ENCODE assay signal across 1 cellular context in the genomic region with DNA sequence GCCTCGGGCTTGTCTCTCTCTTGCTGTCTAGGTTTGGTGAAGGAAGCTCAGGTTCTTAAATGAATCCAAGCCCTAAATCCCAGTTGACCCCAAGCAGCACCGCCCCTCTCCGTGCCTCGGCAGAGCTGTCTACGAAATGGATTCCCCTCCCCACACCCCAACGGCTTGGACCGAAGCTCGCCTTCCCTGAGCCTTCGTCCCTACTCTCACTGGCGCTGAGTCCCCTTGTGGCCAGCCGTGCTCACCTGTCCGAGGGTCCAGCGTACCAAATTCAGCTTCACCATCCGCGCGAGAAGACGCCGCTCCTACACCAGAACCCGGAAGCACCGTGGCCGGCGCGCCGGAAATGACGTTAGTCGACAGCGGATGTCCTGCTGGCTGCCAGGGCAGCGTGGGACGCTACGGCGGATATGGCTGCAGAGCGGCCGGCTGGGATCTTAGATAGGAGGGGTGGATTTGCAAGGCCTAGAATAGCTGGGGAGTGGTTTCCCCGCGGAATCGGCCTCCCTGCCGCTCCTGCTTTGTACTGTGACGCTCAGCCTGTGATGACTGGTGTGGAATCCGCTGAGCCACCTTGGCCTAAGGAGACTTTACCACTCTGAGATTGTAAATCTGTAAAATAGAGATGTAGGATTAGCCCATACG.
TF ChIP-seq lines count a peak whose summit lies in the region.

A gene (minus strand): TSS at position 325 of the 645 bp plus-strand sequence. CDS start 2,201 bp downstream, outside the sequence.

TF ChIP-seq in HepG2, 621 proteins besides CTCF, POLR2A, EP300 and RAD21 (continued from another document and continues in another):
- TF ChIP-seq, protein P1, sequence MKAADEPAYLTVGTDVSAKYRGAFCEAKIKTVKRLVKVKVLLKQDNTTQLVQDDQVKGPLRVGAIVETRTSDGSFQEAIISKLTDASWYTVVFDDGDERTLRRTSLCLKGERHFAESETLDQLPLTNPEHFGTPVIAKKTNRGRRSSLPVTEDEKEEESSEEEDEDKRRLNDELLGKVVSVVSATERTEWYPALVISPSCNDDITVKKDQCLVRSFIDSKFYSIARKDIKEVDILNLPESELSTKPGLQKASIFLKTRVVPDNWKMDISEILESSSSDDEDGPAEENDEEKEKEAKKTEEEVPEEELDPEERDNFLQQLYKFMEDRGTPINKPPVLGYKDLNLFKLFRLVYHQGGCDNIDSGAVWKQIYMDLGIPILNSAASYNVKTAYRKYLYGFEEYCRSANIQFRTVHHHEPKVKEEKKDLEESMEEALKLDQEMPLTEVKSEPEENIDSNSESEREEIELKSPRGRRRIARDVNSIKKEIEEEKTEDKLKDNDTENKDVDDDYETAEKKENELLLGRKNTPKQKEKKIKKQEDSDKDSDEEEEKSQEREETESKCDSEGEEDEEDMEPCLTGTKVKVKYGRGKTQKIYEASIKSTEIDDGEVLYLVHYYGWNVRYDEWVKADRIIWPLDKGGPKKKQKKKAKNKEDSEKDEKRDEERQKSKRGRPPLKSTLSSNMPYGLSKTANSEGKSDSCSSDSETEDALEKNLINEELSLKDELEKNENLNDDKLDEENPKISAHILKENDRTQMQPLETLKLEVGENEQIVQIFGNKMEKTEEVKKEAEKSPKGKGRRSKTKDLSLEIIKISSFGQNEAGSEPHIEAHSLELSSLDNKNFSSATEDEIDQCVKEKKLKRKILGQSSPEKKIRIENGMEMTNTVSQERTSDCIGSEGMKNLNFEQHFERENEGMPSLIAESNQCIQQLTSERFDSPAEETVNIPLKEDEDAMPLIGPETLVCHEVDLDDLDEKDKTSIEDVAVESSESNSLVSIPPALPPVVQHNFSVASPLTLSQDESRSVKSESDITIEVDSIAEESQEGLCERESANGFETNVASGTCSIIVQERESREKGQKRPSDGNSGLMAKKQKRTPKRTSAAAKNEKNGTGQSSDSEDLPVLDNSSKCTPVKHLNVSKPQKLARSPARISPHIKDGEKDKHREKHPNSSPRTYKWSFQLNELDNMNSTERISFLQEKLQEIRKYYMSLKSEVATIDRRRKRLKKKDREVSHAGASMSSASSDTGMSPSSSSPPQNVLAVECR (CRISPR knock-in tag; IDR thresholded peaks at IDR 0.05; ENCODE audit: borderline replicate concordance) = peak; percentile 99
- peak; percentile 28; the same call in 1 of the 2 replicates for TF ChIP-seq FOXO1 (CRISPR knock-in tag; IDR thresholded peaks at IDR 0.05)
- no peak for TF ChIP-seq HOXA5 (CRISPR knock-in tag; IDR thresholded peaks at IDR 0.05)
- TF ChIP-seq, protein P2, sequence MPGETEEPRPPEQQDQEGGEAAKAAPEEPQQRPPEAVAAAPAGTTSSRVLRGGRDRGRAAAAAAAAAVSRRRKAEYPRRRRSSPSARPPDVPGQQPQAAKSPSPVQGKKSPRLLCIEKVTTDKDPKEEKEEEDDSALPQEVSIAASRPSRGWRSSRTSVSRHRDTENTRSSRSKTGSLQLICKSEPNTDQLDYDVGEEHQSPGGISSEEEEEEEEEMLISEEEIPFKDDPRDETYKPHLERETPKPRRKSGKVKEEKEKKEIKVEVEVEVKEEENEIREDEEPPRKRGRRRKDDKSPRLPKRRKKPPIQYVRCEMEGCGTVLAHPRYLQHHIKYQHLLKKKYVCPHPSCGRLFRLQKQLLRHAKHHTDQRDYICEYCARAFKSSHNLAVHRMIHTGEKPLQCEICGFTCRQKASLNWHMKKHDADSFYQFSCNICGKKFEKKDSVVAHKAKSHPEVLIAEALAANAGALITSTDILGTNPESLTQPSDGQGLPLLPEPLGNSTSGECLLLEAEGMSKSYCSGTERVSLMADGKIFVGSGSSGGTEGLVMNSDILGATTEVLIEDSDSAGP (CRISPR knock-in tag; IDR thresholded peaks at IDR 0.05; ENCODE audit: borderline replicate concordance) = peak; percentile 86
- TF ChIP-seq ZSCAN25 (CRISPR knock-in tag; IDR thresholded peaks at IDR 0.05) = peak; percentile 61; the same call in 1 of the 2 replicates
- TF ChIP-seq KDM6A (CRISPR knock-in tag; IDR thresholded peaks at IDR 0.05; ENCODE audit: low read depth) = no peak
- peak; percentile 10; the same call in 1 of the 2 replicates for TF ChIP-seq RFX5 (IDR thresholded peaks at IDR 0.05; ENCODE audit: low read depth, low read length)
- TF ChIP-seq, protein P3, sequence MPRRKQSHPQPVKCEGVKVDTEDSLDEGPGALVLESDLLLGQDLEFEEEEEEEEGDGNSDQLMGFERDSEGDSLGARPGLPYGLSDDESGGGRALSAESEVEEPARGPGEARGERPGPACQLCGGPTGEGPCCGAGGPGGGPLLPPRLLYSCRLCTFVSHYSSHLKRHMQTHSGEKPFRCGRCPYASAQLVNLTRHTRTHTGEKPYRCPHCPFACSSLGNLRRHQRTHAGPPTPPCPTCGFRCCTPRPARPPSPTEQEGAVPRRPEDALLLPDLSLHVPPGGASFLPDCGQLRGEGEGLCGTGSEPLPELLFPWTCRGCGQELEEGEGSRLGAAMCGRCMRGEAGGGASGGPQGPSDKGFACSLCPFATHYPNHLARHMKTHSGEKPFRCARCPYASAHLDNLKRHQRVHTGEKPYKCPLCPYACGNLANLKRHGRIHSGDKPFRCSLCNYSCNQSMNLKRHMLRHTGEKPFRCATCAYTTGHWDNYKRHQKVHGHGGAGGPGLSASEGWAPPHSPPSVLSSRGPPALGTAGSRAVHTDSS (CRISPR knock-in tag; conservative IDR thresholded peaks at IDR 0.05) = no peak
- no peak; the same call in 1 of the 2 replicates for TF ChIP-seq MIER2 (CRISPR knock-in tag; IDR thresholded peaks at IDR 0.05)
- no peak for TF ChIP-seq SP1 (IDR thresholded peaks at IDR 0.05)
- peak; percentile 28; the same call in 1 of the 2 replicates for TF ChIP-seq SP1 (CRISPR knock-in tag; IDR thresholded peaks at IDR 0.05)
- peak; percentile 84; the same call in 1 of the 2 replicates for TF ChIP-seq ARNT2 (CRISPR knock-in tag; IDR thresholded peaks at IDR 0.05; ENCODE audit: low read depth)
- TF ChIP-seq ZFP90 (CRISPR knock-in tag; IDR thresholded peaks at IDR 0.05; ENCODE audit: borderline replicate concordance) = no peak; the same call in 1 of the 2 replicates
- no peak; the same call in 1 of the 2 replicates for TF ChIP-seq CBX5 (CRISPR knock-in tag; IDR thresholded peaks at IDR 0.05; ENCODE audit: borderline replicate concordance)
- TF ChIP-seq, protein P4, sequence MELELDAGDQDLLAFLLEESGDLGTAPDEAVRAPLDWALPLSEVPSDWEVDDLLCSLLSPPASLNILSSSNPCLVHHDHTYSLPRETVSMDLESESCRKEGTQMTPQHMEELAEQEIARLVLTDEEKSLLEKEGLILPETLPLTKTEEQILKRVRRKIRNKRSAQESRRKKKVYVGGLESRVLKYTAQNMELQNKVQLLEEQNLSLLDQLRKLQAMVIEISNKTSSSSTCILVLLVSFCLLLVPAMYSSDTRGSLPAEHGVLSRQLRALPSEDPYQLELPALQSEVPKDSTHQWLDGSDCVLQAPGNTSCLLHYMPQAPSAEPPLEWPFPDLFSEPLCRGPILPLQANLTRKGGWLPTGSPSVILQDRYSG (CRISPR knock-in tag; IDR thresholded peaks at IDR 0.05) = no peak
- TF ChIP-seq, protein P5, sequence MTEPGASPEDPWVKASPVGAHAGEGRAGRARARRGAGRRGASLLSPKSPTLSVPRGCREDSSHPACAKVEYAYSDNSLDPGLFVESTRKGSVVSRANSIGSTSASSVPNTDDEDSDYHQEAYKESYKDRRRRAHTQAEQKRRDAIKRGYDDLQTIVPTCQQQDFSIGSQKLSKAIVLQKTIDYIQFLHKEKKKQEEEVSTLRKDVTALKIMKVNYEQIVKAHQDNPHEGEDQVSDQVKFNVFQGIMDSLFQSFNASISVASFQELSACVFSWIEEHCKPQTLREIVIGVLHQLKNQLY (CRISPR knock-in tag; IDR thresholded peaks at IDR 0.05) = no peak
- TF ChIP-seq ZBTB38 (CRISPR knock-in tag; IDR thresholded peaks at IDR 0.05) = 0 out of 2 replicates have a peak, but pooled peaks have one; percentile 49
- 0 out of 2 replicates have a peak, but pooled peaks have one; percentile 26 for TF ChIP-seq ZNF441 (CRISPR knock-in tag; IDR thresholded peaks at IDR 0.05; ENCODE audit: borderline replicate concordance)
- no peak for TF ChIP-seq CEBPG (CRISPR knock-in tag; IDR thresholded peaks at IDR 0.05)
- TF ChIP-seq ZFP62 (CRISPR knock-in tag; IDR thresholded peaks at IDR 0.05) = no peak
- TF ChIP-seq GABPA (IDR thresholded peaks at IDR 0.05; ENCODE audit: low read depth, low read length) = peak; percentile 99
- peak; percentile 100 for TF ChIP-seq GABPA (CRISPR knock-in tag; IDR thresholded peaks at IDR 0.05; ENCODE audit: low read depth)
- peak; percentile 65 for TF ChIP-seq TOPORS (CRISPR knock-in tag; IDR thresholded peaks at IDR 0.05)
- peak; percentile 96 for TF ChIP-seq FOXK1 (CRISPR knock-in tag; IDR thresholded peaks at IDR 0.05; ENCODE audit: borderline replicate concordance, low read depth)
- TF ChIP-seq ZNF766 (CRISPR knock-in tag; IDR thresholded peaks at IDR 0.05; ENCODE audit: borderline replicate concordance) = no peak
- TF ChIP-seq ZNF33B (CRISPR knock-in tag; IDR thresholded peaks at IDR 0.05) = 0 out of 2 replicates have a peak, but pooled peaks have one; percentile 60
- TF ChIP-seq TP53 (CRISPR knock-in tag; conservative IDR thresholded peaks at IDR 0.05) = no peak; the same call in 1 of the 2 replicates
- TF ChIP-seq GATAD1 (CRISPR knock-in tag; IDR thresholded peaks at IDR 0.05) = peak; percentile 100
- TF ChIP-seq ZNF670 (CRISPR knock-in tag; IDR thresholded peaks at IDR 0.05; ENCODE audit: borderline replicate concordance) = peak; percentile 73; the same call in 1 of the 2 replicates
- TF ChIP-seq, protein P6, sequence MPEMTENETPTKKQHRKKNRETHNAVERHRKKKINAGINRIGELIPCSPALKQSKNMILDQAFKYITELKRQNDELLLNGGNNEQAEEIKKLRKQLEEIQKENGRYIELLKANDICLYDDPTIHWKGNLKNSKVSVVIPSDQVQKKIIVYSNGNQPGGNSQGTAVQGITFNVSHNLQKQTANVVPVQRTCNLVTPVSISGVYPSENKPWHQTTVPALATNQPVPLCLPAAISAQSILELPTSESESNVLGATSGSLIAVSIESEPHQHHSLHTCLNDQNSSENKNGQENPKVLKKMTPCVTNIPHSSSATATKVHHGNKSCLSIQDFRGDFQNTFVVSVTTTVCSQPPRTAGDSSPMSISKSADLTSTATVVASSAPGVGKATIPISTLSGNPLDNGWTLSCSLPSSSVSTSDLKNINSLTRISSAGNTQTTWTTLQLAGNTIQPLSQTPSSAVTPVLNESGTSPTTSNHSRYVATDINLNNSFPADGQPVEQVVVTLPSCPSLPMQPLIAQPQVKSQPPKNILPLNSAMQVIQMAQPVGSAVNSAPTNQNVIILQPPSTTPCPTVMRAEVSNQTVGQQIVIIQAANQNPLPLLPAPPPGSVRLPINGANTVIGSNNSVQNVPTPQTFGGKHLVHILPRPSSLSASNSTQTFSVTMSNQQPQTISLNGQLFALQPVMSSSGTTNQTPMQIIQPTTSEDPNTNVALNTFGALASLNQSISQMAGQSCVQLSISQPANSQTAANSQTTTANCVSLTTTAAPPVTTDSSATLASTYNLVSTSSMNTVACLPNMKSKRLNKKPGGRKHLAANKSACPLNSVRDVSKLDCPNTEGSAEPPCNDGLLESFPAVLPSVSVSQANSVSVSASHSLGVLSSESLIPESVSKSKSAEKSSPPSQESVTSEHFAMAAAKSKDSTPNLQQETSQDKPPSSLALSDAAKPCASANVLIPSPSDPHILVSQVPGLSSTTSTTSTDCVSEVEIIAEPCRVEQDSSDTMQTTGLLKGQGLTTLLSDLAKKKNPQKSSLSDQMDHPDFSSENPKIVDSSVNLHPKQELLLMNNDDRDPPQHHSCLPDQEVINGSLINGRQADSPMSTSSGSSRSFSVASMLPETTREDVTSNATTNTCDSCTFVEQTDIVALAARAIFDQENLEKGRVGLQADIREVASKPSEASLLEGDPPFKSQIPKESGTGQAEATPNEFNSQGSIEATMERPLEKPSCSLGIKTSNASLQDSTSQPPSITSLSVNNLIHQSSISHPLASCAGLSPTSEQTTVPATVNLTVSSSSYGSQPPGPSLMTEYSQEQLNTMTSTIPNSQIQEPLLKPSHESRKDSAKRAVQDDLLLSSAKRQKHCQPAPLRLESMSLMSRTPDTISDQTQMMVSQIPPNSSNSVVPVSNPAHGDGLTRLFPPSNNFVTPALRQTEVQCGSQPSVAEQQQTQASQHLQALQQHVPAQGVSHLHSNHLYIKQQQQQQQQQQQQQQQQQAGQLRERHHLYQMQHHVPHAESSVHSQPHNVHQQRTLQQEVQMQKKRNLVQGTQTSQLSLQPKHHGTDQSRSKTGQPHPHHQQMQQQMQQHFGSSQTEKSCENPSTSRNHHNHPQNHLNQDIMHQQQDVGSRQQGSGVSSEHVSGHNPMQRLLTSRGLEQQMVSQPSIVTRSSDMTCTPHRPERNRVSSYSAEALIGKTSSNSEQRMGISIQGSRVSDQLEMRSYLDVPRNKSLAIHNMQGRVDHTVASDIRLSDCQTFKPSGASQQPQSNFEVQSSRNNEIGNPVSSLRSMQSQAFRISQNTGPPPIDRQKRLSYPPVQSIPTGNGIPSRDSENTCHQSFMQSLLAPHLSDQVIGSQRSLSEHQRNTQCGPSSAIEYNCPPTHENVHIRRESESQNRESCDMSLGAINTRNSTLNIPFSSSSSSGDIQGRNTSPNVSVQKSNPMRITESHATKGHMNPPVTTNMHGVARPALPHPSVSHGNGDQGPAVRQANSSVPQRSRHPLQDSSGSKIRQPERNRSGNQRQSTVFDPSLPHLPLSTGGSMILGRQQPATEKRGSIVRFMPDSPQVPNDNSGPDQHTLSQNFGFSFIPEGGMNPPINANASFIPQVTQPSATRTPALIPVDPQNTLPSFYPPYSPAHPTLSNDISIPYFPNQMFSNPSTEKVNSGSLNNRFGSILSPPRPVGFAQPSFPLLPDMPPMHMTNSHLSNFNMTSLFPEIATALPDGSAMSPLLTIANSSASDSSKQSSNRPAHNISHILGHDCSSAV (CRISPR knock-in tag; IDR thresholded peaks at IDR 0.05; ENCODE audit: borderline replicate concordance) = 0 out of 2 replicates have a peak, but pooled peaks have one; percentile 17
- TF ChIP-seq ZNF30 (CRISPR knock-in tag; IDR thresholded peaks at IDR 0.05) = no peak
- no peak for TF ChIP-seq PTBP1 (IDR thresholded peaks at IDR 0.05; ENCODE audit: low read depth, low read length, poor library complexity, severe bottlenecking)
- TF ChIP-seq NPAS2 (CRISPR knock-in tag; IDR thresholded peaks at IDR 0.05; ENCODE audit: borderline replicate concordance) = no peak
